2 cellular contexts compared by ENCODE assay signal in genomic region chr6:56959938-56960337, GRCh38.
A peak's percentile ranks its signal among the peaks of the same experiment; 100 is the strongest.
TF ChIP-seq lines count a peak whose summit lies in the region.

No MANE protein-coding gene starts in this region.

TF ChIP-seq in HepG2, 621 proteins besides CTCF, POLR2A, EP300 and RAD21 (continued from another document):
- TF ChIP-seq LRRFIP1 (CRISPR knock-in tag; conservative IDR thresholded peaks at IDR 0.05) (no peak), ZXDC (CRISPR knock-in tag; IDR thresholded peaks at IDR 0.05) (no peak), AKAP8 (CRISPR knock-in tag; IDR thresholded peaks at IDR 0.05) (no peak), ATF7 (IDR thresholded peaks at IDR 0.05) (no peak), ATF7 (CRISPR knock-in tag; IDR thresholded peaks at IDR 0.05) (no peak), ZNF235 (CRISPR knock-in tag; IDR thresholded peaks at IDR 0.05; ENCODE audit: borderline replicate concordance) (no peak), ZNF572 (CRISPR knock-in tag; IDR thresholded peaks at IDR 0.05) (no peak)

TF ChIP-seq in SK-N-SH treated with all-trans-retinoic acid at 6 μM for 48 hours, 23 proteins besides CTCF, POLR2A, EP300 and RAD21 (continued from another document):
- TF ChIP-seq TCF4 (CRISPR knock-in tag; IDR thresholded peaks at IDR 0.05; ENCODE audit: borderline replicate concordance): no peak
- TF ChIP-seq TOX (CRISPR knock-in tag; IDR thresholded peaks at IDR 0.05; ENCODE audit: borderline replicate concordance): peak; percentile 99
- no peak for TF ChIP-seq ARNTL (CRISPR knock-in tag; IDR thresholded peaks at IDR 0.05; ENCODE audit: borderline replicate concordance, low read depth)
- TF ChIP-seq GLIS3 (CRISPR knock-in tag; IDR thresholded peaks at IDR 0.05): no peak
- TF ChIP-seq POU6F1 (CRISPR knock-in tag; IDR thresholded peaks at IDR 0.05; ENCODE audit: borderline replicate concordance, low read depth): peak; percentile 43; the same call in 1 of the 2 replicates
- no peak for TF ChIP-seq ZNF8 (CRISPR knock-in tag; IDR thresholded peaks at IDR 0.05)
- TF ChIP-seq ISL1 (CRISPR knock-in tag; IDR thresholded peaks at IDR 0.05): peak; percentile 99
- TF ChIP-seq CSDC2 (CRISPR knock-in tag; IDR thresholded peaks at IDR 0.05): no peak
- TF ChIP-seq SNAI2 (CRISPR knock-in tag; IDR thresholded peaks at IDR 0.05): no peak
- no peak for TF ChIP-seq ESRRG (CRISPR knock-in tag; IDR thresholded peaks at IDR 0.05)
- no peak for TF ChIP-seq OSR1 (CRISPR knock-in tag; IDR thresholded peaks at IDR 0.05)
- TF ChIP-seq BACH2 (CRISPR knock-in tag; IDR thresholded peaks at IDR 0.05; ENCODE audit: borderline replicate concordance): no peak
- TF ChIP-seq CREB5 (CRISPR knock-in tag; IDR thresholded peaks at IDR 0.05; ENCODE audit: low read depth): peak; percentile 67; the same call in 1 of the 2 replicates
- TF ChIP-seq ZC3H10 (CRISPR knock-in tag; IDR thresholded peaks at IDR 0.05): peak; percentile 98
- no peak for TF ChIP-seq ZNF565 (CRISPR knock-in tag; conservative IDR thresholded peaks at IDR 0.05; ENCODE audit: low read depth)
